8 cellular contexts compared by ENCODE assay signal in the genomic region with DNA sequence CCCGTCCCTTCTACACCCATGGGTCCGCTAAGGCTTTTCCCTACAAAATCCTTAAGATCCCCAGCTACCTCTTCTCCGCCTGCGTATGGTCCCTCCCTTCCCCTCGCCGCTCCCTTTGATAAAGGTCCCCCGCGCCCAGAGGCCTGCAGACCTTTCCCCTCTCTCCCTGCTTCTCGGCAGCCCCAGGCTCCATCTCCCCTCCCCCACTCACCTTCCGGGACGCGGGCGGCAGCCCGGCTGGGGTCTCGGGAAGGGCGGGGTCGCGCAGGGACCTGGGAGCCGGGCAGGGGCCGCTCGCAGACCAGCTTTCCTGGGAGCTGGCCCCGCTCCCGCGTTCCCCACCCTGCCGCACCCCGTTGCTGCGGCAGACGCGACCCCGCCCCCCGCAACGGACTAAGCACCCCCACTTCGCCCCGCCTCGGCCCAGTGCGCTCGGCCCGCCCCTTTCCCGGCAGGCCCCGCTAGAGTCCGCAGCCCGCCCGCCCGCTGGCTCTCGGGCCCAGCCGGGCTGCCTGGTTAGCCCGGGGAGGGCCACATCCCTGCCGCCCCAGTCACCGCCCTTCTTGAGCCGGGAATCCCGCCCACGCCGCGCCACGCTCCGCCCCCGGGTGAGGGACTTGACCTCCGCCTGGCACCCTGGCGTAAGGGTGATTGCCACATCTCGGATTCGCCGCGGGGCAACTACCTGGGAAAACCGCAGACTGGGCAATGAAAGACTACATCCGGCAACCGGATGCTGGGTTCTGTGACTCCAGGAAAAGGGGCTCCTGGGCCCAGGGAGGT. TPM values are rescaled to one million over a fixed set of nuclear protein-coding genes. Genes with fewer than 3 reads are reported as not detected.
DNase-seq lines count a peak whose midpoint lies in the region; ATAC-seq and TF ChIP-seq lines count a peak whose summit lies in the region.

A gene with protein sequence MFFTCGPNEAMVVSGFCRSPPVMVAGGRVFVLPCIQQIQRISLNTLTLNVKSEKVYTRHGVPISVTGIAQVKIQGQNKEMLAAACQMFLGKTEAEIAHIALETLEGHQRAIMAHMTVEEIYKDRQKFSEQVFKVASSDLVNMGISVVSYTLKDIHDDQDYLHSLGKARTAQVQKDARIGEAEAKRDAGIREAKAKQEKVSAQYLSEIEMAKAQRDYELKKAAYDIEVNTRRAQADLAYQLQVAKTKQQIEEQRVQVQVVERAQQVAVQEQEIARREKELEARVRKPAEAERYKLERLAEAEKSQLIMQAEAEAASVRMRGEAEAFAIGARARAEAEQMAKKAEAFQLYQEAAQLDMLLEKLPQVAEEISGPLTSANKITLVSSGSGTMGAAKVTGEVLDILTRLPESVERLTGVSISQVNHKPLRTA (minus strand): TSS at position 372 of the 783 bp plus-strand sequence. CDS start 498 bp downstream, outside the sequence.

- no TSS peak for BruUV-seq in A673 (replicated peaks; lab: Mats Ljungman, UMichigan)

- H3K9me3 ChIP-seq in A673 (ENCODE audit: low read depth, low read length, poor library complexity, severe bottlenecking) = no peaks in the 10 kb centered on the region

- H3K27ac ChIP-seq in A673 (ENCODE audit: low read depth, low read length, poor library complexity, severe bottlenecking) = peak within 1 kb of the TSS; percentile 80

- no peak for TF ChIP-seq CTCF in A673 (conservative IDR thresholded peaks at IDR 0.05; ENCODE audit: low read depth, low read length)

- peak within 1 kb of the TSS; percentile 90 for H3K4me3 ChIP-seq in A673 (ENCODE audit: low read depth, low read length, poor library complexity, severe bottlenecking)

- DNase-seq in A673 (ENCODE audit: low spot score) (peak; percentile 92), NCI-H345 treated with DMSO at 0.1 percent for 48 hours (lab: John Stamatoyannopoulos, UW; ENCODE audit: unreplicated experiment) (peak; percentile 70), islet precursor cell (peak; percentile 99)
- peak; percentile 60 for DNase-seq in activated CD4-positive, CD25-positive, alpha-beta regulatory T cell treated with anti-CD3 and anti-CD28 coated beads, Interleukin-2, amount 50 U/mL, for 16 hours (ENCODE audit: low read depth, low spot score)
- peak; percentile 67 for DNase-seq in central memory CD4-positive, alpha-beta T cell
- peak; percentile 93 for DNase-seq in stimulated activated CD4-positive, alpha-beta T cell treated with anti-CD3 and anti-CD28 coated beads, Interleukin-12 subunit alpha, Interleukin-12 subunit beta, amount 100 ng/mL, for 4 hours

- ATAC-seq in GM18867 (IDR thresholded peaks at IDR 0.05; ENCODE audit: unreplicated experiment) (peak; percentile 69), HG03108 (IDR thresholded peaks at IDR 0.05; ENCODE audit: unreplicated experiment) (peak; percentile 74)

- peaks cover 11% of the 10 kb centered on the region for H3K4me1 ChIP-seq in A673 (ENCODE audit: insufficient read depth, low read length, poor library complexity, severe bottlenecking)

- intact Hi-C loops in A673 (cut with micrococcal nuclease; ENCODE audit: unreplicated experiment) = loop anchor here (2.0 to 5.0 kb wide), 3 partner anchors 80 to 345 kb away; no protein-coding TSS in a partner anchor

- POLR2A ChIA-PET in A673 (lab: Charles Lee; ENCODE audit: low non-redundant PET) = no interaction called here

- no peaks in the 10 kb centered on the region for H3K27me3 ChIP-seq in A673 (replicated peaks; ENCODE audit: insufficient read depth, low read depth, low read length, poor library complexity)

- H3K36me3 ChIP-seq in A673 (ENCODE audit: insufficient read depth, low read length, poor library complexity, severe bottlenecking) = peaks cover 36% of the 10 kb centered on the region

- CTCF ChIA-PET in A673 (lab: Charles Lee) = no interaction called here

RNA-seq across cellular contexts. Expression of the gene that starts here (rescaled TPM):
- total RNA-seq in A673 (2021) = 116 and 120 TPM in 2 replicates

Comparison
In these comparisons a context has a peak if more than half of its experiments do, and no peak if none do; other contexts are left out.
1. Peak in every context shown above with its lines: DNase-seq, ATAC-seq, H3K4me3 ChIP-seq and H3K27ac ChIP-seq.